8 cellular contexts compared by ENCODE assay signal in the genomic region with DNA sequence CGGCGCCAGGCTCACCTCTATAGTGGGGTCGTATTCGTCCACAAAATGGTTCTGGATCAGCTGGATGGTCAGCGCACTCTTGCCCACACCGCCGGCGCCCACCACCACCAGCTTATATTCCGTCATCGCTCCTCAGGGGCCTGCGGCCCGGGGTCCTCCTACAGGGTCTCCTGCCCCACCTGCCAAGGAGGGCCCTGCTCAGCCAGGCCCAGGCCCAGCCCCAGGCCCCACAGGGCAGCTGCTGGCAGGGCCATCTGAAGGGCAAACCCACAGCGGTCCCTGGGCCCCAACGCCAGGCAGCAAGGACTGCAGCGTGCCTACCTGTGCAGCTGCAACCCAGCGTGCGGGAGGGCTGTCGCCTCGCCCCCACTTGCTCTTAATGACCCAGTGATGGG. TPM values are rescaled to one million over a fixed set of nuclear protein-coding genes. Genes with fewer than 3 reads are reported as not detected.
DNase-seq lines count a peak whose midpoint lies in the region; ATAC-seq, FAIRE-seq and TF ChIP-seq lines count a peak whose summit lies in the region.

No MANE protein-coding gene starts in this region.

- H3K36me3 ChIP-seq in bronchial epithelial cell (ENCODE audit: control insufficient read depth, insufficient read depth, low read length), result peaks cover 29% of the 10 kb centered on the region
- H3K36me3 ChIP-seq in mesendoderm (ENCODE audit: control insufficient read depth, insufficient read depth, low read length), result no peaks in the 10 kb centered on the region
- peaks cover 5 to 30% (median 22%) of the 10 kb centered on the region in 4 donors for H3K36me3 ChIP-seq in upper lobe of left lung

- no peaks in the 10 kb centered on the region for H3K27me3 Mint-ChIP-seq in activated T-cell treated with anti-CD3 and anti-CD28 coated beads, Interleukin-2, amount 50 U/mL, for 4 hours (ENCODE audit: low read depth)

- no peak overlapping the region for H4K5ac ChIP-seq in mesendoderm (ENCODE audit: low read length)

- H3K79me2 ChIP-seq in mesendoderm (ENCODE audit: control insufficient read depth, insufficient read depth, low read length), result peaks cover 7% of the 10 kb centered on the region

- H3K9me3 ChIP-seq in upper lobe of left lung, result no peaks in the 10 kb centered on the region

- peak overlapping the region; percentile 91 for H3K56ac ChIP-seq in mesendoderm (ENCODE audit: low read length)

- peaks cover 22% of the 10 kb centered on the region for H3K4me1 Mint-ChIP-seq in activated T-cell treated with anti-CD3 and anti-CD28 coated beads, Interleukin-2, amount 50 U/mL, for 4 hours (ENCODE audit: low read depth)

- H3K4me2 ChIP-seq in mesendoderm (ENCODE audit: low read length), result peak overlapping the region; percentile 71

- H3K79me1 ChIP-seq in mesendoderm (ENCODE audit: low read length), result peaks cover 12% of the 10 kb centered on the region

- TF ChIP-seq CTCF in bronchial epithelial cell (IDR thresholded peaks at IDR 0.05; ENCODE audit: insufficient read depth, low read length, severe bottlenecking) (no peak), upper lobe of left lung (IDR thresholded peaks at IDR 0.05) (no peak)

- peak overlapping the region; percentile 93 for H3K9ac ChIP-seq in mesendoderm (ENCODE audit: low read length)

- H4K8ac ChIP-seq in mesendoderm (ENCODE audit: low read depth, low read length), result no peak overlapping the region

- in situ Hi-C loops in G401 (cut with HindIII; ENCODE audit: low sequenced_read_pairs), result no loop called here

- H3K27me3 ChIP-seq in bronchial epithelial cell (ENCODE audit: control insufficient read depth, insufficient read depth, low read length) (no peaks in the 10 kb centered on the region), mesendoderm (ENCODE audit: insufficient read depth, low read length, poor library complexity) (no peaks in the 10 kb centered on the region), upper lobe of left lung (no peaks in the 10 kb centered on the region)

- no peaks in the 10 kb centered on the region for H3K9me3 Mint-ChIP-seq in activated T-cell treated with anti-CD3 and anti-CD28 coated beads, Interleukin-2, amount 50 U/mL, for 4 hours

- TF ChIP-seq POLR2A in upper lobe of left lung (IDR thresholded peaks at IDR 0.05), result no peak

- H3K36me3 Mint-ChIP-seq in activated T-cell treated with anti-CD3 and anti-CD28 coated beads, Interleukin-2, amount 50 U/mL, for 4 hours (ENCODE audit: insufficient read depth), result peaks cover 2% of the 10 kb centered on the region

- no peak overlapping the region for H2AK5ac ChIP-seq in mesendoderm (ENCODE audit: low read length)

- DNase-seq in activated T-cell treated with anti-CD3 and anti-CD28 coated beads, Interleukin-2, amount 50 U/mL, for 4 hours, result no peak
- no peak for DNase-seq in activated T-cell treated with anti-CD3 and anti-CD28 coated beads for 4 hours
- DNase-seq in bronchial epithelial cell (ENCODE audit: low read depth), result no peak
- no peak for DNase-seq in mesendoderm
- DNase-seq in upper lobe of left lung, result peak; percentile 19 to 82
- DNase-seq in medulla oblongata (ENCODE audit: extremely low spot score), result no peak
- DNase-seq in stimulated activated CD4-positive, alpha-beta T cell treated with anti-CD3 and anti-CD28 coated beads, Interleukin-2, amount 100 ng/mL, for 48 hours, result no peak
- no peak for DNase-seq in G401 (ENCODE audit: low spot score)

- WGBS in mesendoderm (ENCODE audit: extremely low coverage, insufficient coverage, low lambda C conversion rate), result no CpG with 5 or more reads among the region's 19 CpGs
- WGBS in upper lobe of left lung, 2 donors, result 77 to 80% methylated on average over 18 to 19 of the region's 19 CpGs

- H3K18ac ChIP-seq in mesendoderm (ENCODE audit: low read length), result no peak overlapping the region

- H2BK15ac ChIP-seq in mesendoderm (replicated peaks; ENCODE audit: low read depth), result no peak overlapping the region

- peak overlapping the region; percentile 76 for H3K4me3 Mint-ChIP-seq in activated T-cell treated with anti-CD3 and anti-CD28 coated beads, Interleukin-2, amount 50 U/mL, for 4 hours

- H3K4me1 ChIP-seq in mesendoderm (ENCODE audit: control insufficient read depth, low read depth, low read length), result peaks cover 4% of the 10 kb centered on the region
- H3K4me1 ChIP-seq in upper lobe of left lung, result peaks cover 31 to 49% (median 34%) of the 10 kb centered on the region in 4 donors

- no peak overlapping the region for H3K23ac ChIP-seq in mesendoderm (ENCODE audit: low read length)

- no peak overlapping the region for H2BK120ac ChIP-seq in mesendoderm (ENCODE audit: low read depth, low read length)

- TF ChIP-seq EP300 in upper lobe of left lung (IDR thresholded peaks at IDR 0.05), result no peak

- no peak overlapping the region for H2BK5ac ChIP-seq in mesendoderm (ENCODE audit: low read length)

- H3K4me3 ChIP-seq in bronchial epithelial cell (ENCODE audit: low read depth, low read length) (peak overlapping the region; percentile 87), mesendoderm (ENCODE audit: low read length) (no peak overlapping the region), upper lobe of left lung (peak overlapping the region in 3 of 4 donors; percentile 89 to 97 (median 93))

- ATAC-seq in activated T-cell treated with anti-CD3 and anti-CD28 coated beads, Interleukin-2, amount 50 U/mL, for 4 hours, result no peak
- no peak for ATAC-seq in upper lobe of left lung (ENCODE audit: low FRiP score in 2 of 2)

- FAIRE-seq in bronchial epithelial cell (lab: Jason Lieb, UNC), result no peak

- no peak overlapping the region for H3K4ac ChIP-seq in mesendoderm (ENCODE audit: low read depth, low read length)

- H3K27ac ChIP-seq in mesendoderm (ENCODE audit: low read depth, low read length) (no peak overlapping the region), upper lobe of left lung (peak overlapping the region in 3 of 4 donors; percentile 45 to 89 (median 62))

RNA-seq across cellular contexts. Expression of a gene that starts 1.2 kb away (rescaled TPM):
- total RNA-seq in activated T-cell treated with anti-CD3 and anti-CD28 coated beads, Interleukin-2, amount 50 U/mL, for 4 hours, result 100 to 1,000 TPM in 1 of 3 donors, 10 to 100 TPM in 2; 92.2 to 108 (median 95.0) TPM
- total RNA-seq in bronchial epithelial cell, result 150 and 199 TPM in 2 replicates
- 37.4 TPM for polyA plus RNA-seq in mesendoderm (2013, experiment 1 of 2)
- 38.7 TPM for polyA plus RNA-seq in mesendoderm (2013, experiment 2 of 2)
- total RNA-seq in upper lobe of left lung, result 10 to 100 TPM; 45.5 to 85.0 (median 59.9) TPM
- 51.7 and 60.1 TPM in 2 replicates for total RNA-seq in G401 (2014; rRNA removed; shearing (Covaris generic))

RNA-seq across cellular contexts. Expression of a gene that starts 3.1 kb away (rescaled TPM):
- total RNA-seq in activated T-cell treated with anti-CD3 and anti-CD28 coated beads, Interleukin-2, amount 50 U/mL, for 4 hours, result 1 to 10 TPM; 1.4 to 2.7 (median 1.7) TPM
- total RNA-seq in bronchial epithelial cell (0.26 and 0.38 TPM in 2 replicates), upper lobe of left lung (10 to 100 TPM in 1 of 6 donors, 1 to 10 TPM in 5; 3.5 to 11.5 (median 5.8) TPM)
- polyA plus RNA-seq in mesendoderm (2013, experiment 1 of 2), result 0.37 TPM
- polyA plus RNA-seq in mesendoderm (2013, experiment 2 of 2), result 0.35 TPM
- 0.03 and 1.0 TPM in 2 replicates for total RNA-seq in G401 (2014; rRNA removed; shearing (Covaris generic))

RNA-seq across cellular contexts. Expression of a gene that starts 26.3 kb away (rescaled TPM):
- 1 to 10 TPM in 2 of 3 donors, under 1 TPM in 1; 0.71 to 1.3 (median 1.1) TPM for total RNA-seq in activated T-cell treated with anti-CD3 and anti-CD28 coated beads, Interleukin-2, amount 50 U/mL, for 4 hours
- total RNA-seq in bronchial epithelial cell (0.90 and 1.1 TPM in 2 replicates), upper lobe of left lung (10 to 100 TPM in 2 of 6 donors, 1 to 10 TPM in 4; 4.6 to 32.5 (median 6.7) TPM)
- polyA plus RNA-seq in mesendoderm (2013, experiment 1 of 2), result 0.56 TPM
- 0.49 TPM for polyA plus RNA-seq in mesendoderm (2013, experiment 2 of 2)
- 2.0 and 2.1 TPM in 2 replicates for total RNA-seq in G401 (2014; rRNA removed; shearing (Covaris generic))

RNA-seq across cellular contexts. Expression of a gene that starts 26.6 kb away (rescaled TPM):
- total RNA-seq in activated T-cell treated with anti-CD3 and anti-CD28 coated beads, Interleukin-2, amount 50 U/mL, for 4 hours, result 10 to 100 TPM; 15.1 to 17.4 (median 16.1) TPM
- total RNA-seq in bronchial epithelial cell (44.4 and 45.5 TPM in 2 replicates), upper lobe of left lung (100 to 1,000 TPM in 5 of 6 donors, 10 to 100 TPM in 1; 80.2 to 222 (median 129) TPM)
- polyA plus RNA-seq in mesendoderm (2013, experiment 1 of 2), result 5.6 TPM
- polyA plus RNA-seq in mesendoderm (2013, experiment 2 of 2), result 6.5 TPM
- total RNA-seq in G401 (2014; rRNA removed; shearing (Covaris generic)), result 43.1 and 107 TPM in 2 replicates

RNA-seq across cellular contexts. Expression of a gene that starts 27.2 kb away (rescaled TPM):
- 100 to 1,000 TPM; 159 to 172 (median 160) TPM for total RNA-seq in activated T-cell treated with anti-CD3 and anti-CD28 coated beads, Interleukin-2, amount 50 U/mL, for 4 hours
- 361 and 427 TPM in 2 replicates for total RNA-seq in bronchial epithelial cell
- polyA plus RNA-seq in mesendoderm (2013, experiment 1 of 2), result 31.3 TPM
- polyA plus RNA-seq in mesendoderm (2013, experiment 2 of 2), result 31.7 TPM
- 100 to 1,000 TPM; 236 to 374 (median 339) TPM for total RNA-seq in upper lobe of left lung
- 164 and 168 TPM in 2 replicates for total RNA-seq in G401 (2014; rRNA removed; shearing (Covaris generic))

Comparison
In these comparisons a context has a peak if more than half of its experiments do, and no peak if none do; other contexts are left out.
1. DNase-seq: peak in upper lobe of left lung (2 of 2); none in activated T-cell treated with anti-CD3 and anti-CD28 coated beads, Interleukin-2, amount 50 U/mL, for 4 hours (single experiment), activated T-cell treated with anti-CD3 and anti-CD28 coated beads for 4 hours (single experiment), bronchial epithelial cell (single experiment), mesendoderm (single experiment), medulla oblongata (single experiment), stimulated activated CD4-positive, alpha-beta T cell treated with anti-CD3 and anti-CD28 coated beads, Interleukin-2, amount 100 ng/mL, for 48 hours (0 of 2) and G401 (single experiment).